In the genomic region with DNA sequence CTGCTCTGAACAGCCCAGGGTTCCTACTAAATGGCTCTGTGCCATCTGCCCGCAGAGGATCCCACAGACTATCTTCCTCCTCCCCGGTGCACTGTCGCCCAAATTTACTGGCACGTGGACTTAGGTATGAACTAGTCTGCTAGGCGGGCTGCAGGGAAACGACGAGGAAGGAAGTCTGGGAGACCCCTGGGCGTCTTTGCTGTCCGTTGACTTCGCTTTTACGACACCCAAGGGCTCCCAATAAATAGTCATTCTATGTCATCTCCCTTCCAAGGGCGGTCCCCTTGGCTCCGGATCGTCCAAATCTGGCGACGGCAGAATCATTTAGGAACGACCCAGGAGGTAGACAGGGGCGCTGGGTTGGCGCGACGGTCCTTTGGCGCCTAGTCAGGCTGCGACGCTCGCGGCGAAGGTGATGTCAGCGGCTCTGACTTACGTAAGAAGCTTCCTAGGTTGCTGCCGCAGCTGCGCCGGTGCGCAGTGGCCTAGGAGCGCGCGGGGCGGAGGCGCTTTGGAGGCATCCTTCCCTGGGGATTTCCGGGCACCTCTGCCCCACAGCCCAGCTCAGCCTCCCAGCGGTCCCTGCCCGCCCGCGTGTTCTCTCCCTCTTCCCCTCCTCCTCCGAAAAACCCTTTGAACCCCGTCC, we compare ENCODE assay signal across 9 cellular contexts. TPM values are rescaled to one million over a fixed set of nuclear protein-coding genes. Genes with fewer than 3 reads are reported as not detected.
DNase-seq lines count a peak whose midpoint lies in the region; ATAC-seq and TF ChIP-seq lines count a peak whose summit lies in the region.
"Had no signal": no experiment of that assay in that cellular context is flagged by ENCODE, and none has a peak within 500 bp of the region (broad histone marks: within the 10 kb centered on the region; RNA-seq: fewer than 3 reads in every experiment).

No MANE protein-coding gene starts in this region.

- no peak overlapping the region for H4K12ac ChIP-seq in trophoblast cell (ENCODE audit: low read depth, low read length)

- H3K18ac ChIP-seq in trophoblast cell (ENCODE audit: low read length) = no peak overlapping the region

- peak overlapping the region; percentile 49 to 75 (median 64) for H3K4me3 ChIP-seq in fibroblast of lung (replicated peaks in 1 of 4; ENCODE audit: control extremely low read depth in 1 of 4, insufficient read depth in 1 of 4, low read depth in 3 of 4, low read length in 4 of 4)
- H3K4me3 ChIP-seq in trophoblast cell (ENCODE audit: low read depth, low read length) = no peak overlapping the region

- no peak overlapping the region for H3K4me3 Mint-ChIP-seq in activated CD4-positive, alpha-beta T cell treated with anti-CD3 and anti-CD28 coated beads, Interleukin-2, amount 10 ng/mL, durations not matched to agents 24 days and 14 days
- H3K4me3 Mint-ChIP-seq: CD4-positive, CD25-positive, alpha-beta regulatory T cell had no signal

- H2BK12ac ChIP-seq in trophoblast cell (ENCODE audit: low read length) = no peak overlapping the region

- CTCF ChIA-PET in RWPE1 (lab: Yijun Ruan, JAX) = no interaction called here

- intact Hi-C loops in activated CD4-positive, alpha-beta T cell treated with anti-CD3 and anti-CD28 coated beads, Interleukin-2, amount 10 ng/mL, durations not matched to agents 24 days and 14 days (cut with micrococcal nuclease) = no loop called here

- no peaks in the 10 kb centered on the region for H3K27me3 ChIP-seq in fibroblast of lung (ENCODE audit: control insufficient read depth, insufficient read depth, low read length)
- no peaks in the 10 kb centered on the region for H3K27me3 ChIP-seq in trophoblast cell (ENCODE audit: insufficient read depth, low read length)

- peak overlapping the region; percentile 30 for H3K9ac ChIP-seq in fibroblast of lung (ENCODE audit: insufficient read depth, low read length)
- H3K9ac ChIP-seq in trophoblast cell (ENCODE audit: low read length) = no peak overlapping the region

- H3K4me1 Mint-ChIP-seq in activated CD4-positive, alpha-beta T cell treated with anti-CD3 and anti-CD28 coated beads, Interleukin-2, amount 10 ng/mL, durations not matched to agents 24 days and 14 days = peaks cover 2% of the 10 kb centered on the region
- H3K4me1 Mint-ChIP-seq: CD4-positive, CD25-positive, alpha-beta regulatory T cell had no signal

- H2AK5ac ChIP-seq in trophoblast cell (ENCODE audit: low read length) = no peak overlapping the region

- H3K4ac ChIP-seq in trophoblast cell (ENCODE audit: low read depth, low read length) = no peak overlapping the region

- ATAC-seq in GM21447 (IDR thresholded peaks at IDR 0.05; ENCODE audit: unreplicated experiment) (no peak), GM21367 (IDR thresholded peaks at IDR 0.05; ENCODE audit: unreplicated experiment) (no peak)

- H3K4me2 ChIP-seq in fibroblast of lung (ENCODE audit: extremely low read depth, insufficient read depth, low read length) (peak overlapping the region; percentile 88), trophoblast cell (ENCODE audit: low read length) (peak overlapping the region; percentile 75)

- no peak overlapping the region for H3K14ac ChIP-seq in trophoblast cell (ENCODE audit: low read length)

- H2BK120ac ChIP-seq in trophoblast cell (ENCODE audit: insufficient read depth, low read length, poor library complexity) = no peak overlapping the region

- H3K36me3 ChIP-seq in fibroblast of lung (ENCODE audit: control insufficient read depth, insufficient read depth, low read length) (no peaks in the 10 kb centered on the region), trophoblast cell (ENCODE audit: control insufficient read depth in 1 of 2, insufficient read depth in 2 of 2, low read length in 2 of 2) (no peaks in the 10 kb centered on the region)

- no peaks in the 10 kb centered on the region for H3K9me3 Mint-ChIP-seq in activated CD4-positive, alpha-beta T cell treated with anti-CD3 and anti-CD28 coated beads, Interleukin-2, amount 10 ng/mL, durations not matched to agents 24 days and 14 days

- H2BK5ac ChIP-seq in trophoblast cell (ENCODE audit: low read depth, low read length, poor library complexity) = no peak overlapping the region

- no CpG with 5 or more reads among the region's 45 CpGs for WGBS in trophoblast cell (ENCODE audit: extremely low coverage, insufficient coverage, insufficient read length)

- no peaks in the 10 kb centered on the region for H4K20me1 ChIP-seq in fibroblast of lung (ENCODE audit: control insufficient read depth, extremely low read depth, insufficient read depth, low read length)

- peak overlapping the region; percentile 85 for H3K27ac ChIP-seq in RWPE1
- peak overlapping the region; percentile 27 for H3K27ac ChIP-seq in fibroblast of lung (ENCODE audit: insufficient read depth, low read length)
- no peak overlapping the region for H3K27ac ChIP-seq in trophoblast cell (ENCODE audit: low read depth, low read length)

- H3K79me1 ChIP-seq in trophoblast cell (ENCODE audit: low read length) = no peaks in the 10 kb centered on the region

- H3K36me3 Mint-ChIP-seq in activated CD4-positive, alpha-beta T cell treated with anti-CD3 and anti-CD28 coated beads, Interleukin-2, amount 10 ng/mL, durations not matched to agents 24 days and 14 days (ENCODE audit: low read depth) = no peaks in the 10 kb centered on the region

- H3K27me3 Mint-ChIP-seq in activated CD4-positive, alpha-beta T cell treated with anti-CD3 and anti-CD28 coated beads, Interleukin-2, amount 10 ng/mL, durations not matched to agents 24 days and 14 days = peaks cover 28% of the 10 kb centered on the region

- no peak overlapping the region for H4K91ac ChIP-seq in trophoblast cell (ENCODE audit: low read depth, low read length)

- no peak overlapping the region for H4K8ac ChIP-seq in trophoblast cell (ENCODE audit: low read depth, low read length)

- H3K79me2 ChIP-seq in fibroblast of lung (ENCODE audit: control insufficient read depth, insufficient read depth, low read length) (no peaks in the 10 kb centered on the region), trophoblast cell (ENCODE audit: control insufficient read depth, insufficient read depth, low read length, poor library complexity) (no peaks in the 10 kb centered on the region)

- H2AFZ ChIP-seq in fibroblast of lung (ENCODE audit: low read length) = peak overlapping the region; percentile 26
- H2AFZ ChIP-seq in trophoblast cell (ENCODE audit: insufficient read depth, low read length, poor library complexity) = no peak overlapping the region

- peak overlapping the region; percentile 34 for H3K27ac Mint-ChIP-seq in activated CD4-positive, alpha-beta T cell treated with anti-CD3 and anti-CD28 coated beads, Interleukin-2, amount 10 ng/mL, durations not matched to agents 24 days and 14 days
- H3K27ac Mint-ChIP-seq: CD4-positive, CD25-positive, alpha-beta regulatory T cell had no signal

- peak; percentile 49 for DNase-seq in activated CD4-positive, alpha-beta T cell treated with anti-CD3 and anti-CD28 coated beads, Interleukin-2, amount 10 ng/mL, durations not matched to agents 24 days and 14 days
- no peak for DNase-seq in activated CD4-positive, alpha-beta T cell treated with anti-CD3 and anti-CD28 coated beads for 4 hours
- DNase-seq in RWPE1 (ENCODE audit: low spot score) = peak; percentile 34
- DNase-seq in fibroblast of lung (ENCODE audit: low read depth in 2 of 2) = peak; percentile 53 to 68
- DNase-seq in trophoblast cell = peak; percentile 88 to 89
- DNase-seq in cerebellar nuclear complex (lab: John Stamatoyannopoulos, UW) = no peak

- H3K4me1 ChIP-seq in fibroblast of lung (ENCODE audit: control insufficient read depth, extremely low read depth, insufficient read depth, low read length) = no peaks in the 10 kb centered on the region
- peaks cover 3 to 12% of the 10 kb centered on the region in 2 experiments for H3K4me1 ChIP-seq in trophoblast cell (ENCODE audit: control insufficient read depth in 1 of 2, insufficient read depth in 2 of 2, low read length in 2 of 2)

- POLR2A ChIA-PET in RWPE1 (lab: Yijun Ruan, JAX; ENCODE audit: low non-redundant PET) = interaction anchor here (0.6 kb wide), 1 partner anchor 721 kb away, joined by 3 read pairs; no protein-coding TSS in a partner anchor

- H3K23ac ChIP-seq in trophoblast cell (ENCODE audit: low read length) = no peak overlapping the region

- H3K9me3 ChIP-seq in fibroblast of lung (ENCODE audit: control insufficient read depth, insufficient read depth, low read depth, low read length) (no peaks in the 10 kb centered on the region), trophoblast cell (ENCODE audit: insufficient read depth, low read depth, low read length) (peaks cover 2% of the 10 kb centered on the region)

- TF ChIP-seq CTCF in RWPE1 (conservative IDR thresholded peaks at IDR 0.05; ENCODE audit: low read depth) (no peak), fibroblast of lung (conservative IDR thresholded peaks at IDR 0.05 in 1 of 2, IDR thresholded peaks at IDR 0.05 in 1 of 2; ENCODE audit: low read depth in 1 of 2, low read length in 2 of 2) (no peak)

RNA-seq across cellular contexts. Expression of gene NHS, which starts 2.2 kb away (rescaled TPM):
- 6.8 and 7.3 TPM in 2 replicates for total RNA-seq in activated CD4-positive, alpha-beta T cell treated with anti-CD3 and anti-CD28 coated beads, Interleukin-2, amount 10 ng/mL, durations not matched to agents 24 days and 14 days
- 2.1 and 3.8 TPM in 2 replicates for total RNA-seq in fibroblast of lung
- polyA plus RNA-seq in fibroblast of lung = 1.4 TPM in 2 replicates
- polyA plus RNA-seq in fibroblast of lung (2012) = 1.5 and 2.0 TPM in 2 replicates
- polyA minus RNA-seq in fibroblast of lung (ENCODE audit: low replicate concordance) = 3.6 and 10.7 TPM in 2 replicates
- polyA plus RNA-seq in trophoblast cell (2013) = 1.1 and 1.2 TPM in 2 replicates

Comparison
In these comparisons a context has a peak if more than half of its experiments do, and no peak if none do; other contexts are left out.
1. DNase-seq: peak in activated CD4-positive, alpha-beta T cell treated with anti-CD3 and anti-CD28 coated beads, Interleukin-2, amount 10 ng/mL, durations not matched to agents 24 days and 14 days (single experiment), RWPE1 (single experiment), fibroblast of lung (2 of 2) and trophoblast cell (2 of 2); none in activated CD4-positive, alpha-beta T cell treated with anti-CD3 and anti-CD28 coated beads for 4 hours (0 of 2) and cerebellar nuclear complex (0 of 2).